Comparison of ENCODE assay signal across 7 cellular contexts in the genomic region with DNA sequence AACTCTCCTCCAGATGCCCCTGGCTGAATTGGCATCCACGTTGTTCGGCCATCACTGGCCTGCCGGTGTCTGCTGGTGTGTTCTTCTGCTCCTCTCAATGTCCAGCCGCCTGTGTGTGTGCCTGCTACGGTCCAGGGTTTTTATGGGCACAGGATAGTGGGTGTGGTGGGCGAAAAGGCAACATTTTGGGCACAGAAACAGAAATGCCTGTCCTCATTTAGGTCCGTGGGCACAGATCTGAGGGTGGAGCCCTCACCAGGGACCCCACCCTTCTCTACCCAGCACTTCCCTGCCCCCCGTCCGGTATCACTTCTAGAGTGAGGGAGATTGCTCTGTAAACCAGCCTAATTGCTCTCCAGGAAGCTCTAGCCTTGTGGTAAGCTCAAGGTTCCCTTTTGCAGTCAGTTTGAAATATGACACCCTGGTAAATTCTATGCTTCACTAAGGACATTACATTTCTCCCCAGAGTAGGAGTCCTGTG.
A peak's percentile ranks its signal among the peaks of the same experiment; 100 is the strongest.
DNase-seq lines count a peak whose midpoint lies in the region; ATAC-seq and TF ChIP-seq lines count a peak whose summit lies in the region.

No MANE protein-coding gene starts in this region.

- no peak overlapping the region for H3K4me3 ChIP-seq in choroid plexus epithelial cell (ENCODE audit: low read depth, low read length)

- ATAC-seq in GM18858 (IDR thresholded peaks at IDR 0.05; ENCODE audit: unreplicated experiment) (peak; percentile 70), HG02571 (IDR thresholded peaks at IDR 0.05; ENCODE audit: unreplicated experiment) (peak; percentile 64), sciatic nerve (peak; percentile 59)

- TF ChIP-seq CTCF in choroid plexus epithelial cell (conservative IDR thresholded peaks at IDR 0.05; ENCODE audit: low read depth, low read length) = no peak

- DNase-seq in MV-4-11 (lab: John Stamatoyannopoulos, UW) = peak; percentile 90
- DNase-seq in choroid plexus epithelial cell (ENCODE audit: low read depth) = peak; percentile 74
- DNase-seq in sciatic nerve (ENCODE audit: low spot score) = no peak
- DNase-seq in SW 1271 (lab: John Stamatoyannopoulos, UW) = no peak
- no peak for DNase-seq in retina

- intact Hi-C loops in sciatic nerve (cut with DNase I) = no loop called here

Comparison
In these comparisons a context has a peak if more than half of its experiments do, and no peak if none do; other contexts are left out.
1. DNase-seq: peak in MV-4-11 (single experiment) and choroid plexus epithelial cell (single experiment); none in sciatic nerve (single experiment), SW 1271 (0 of 2) and retina (single experiment).
2. Peak in every context shown above with its lines, with median percentiles within 50 percentile points of each other: ATAC-seq.